ENCODE assay signal across 6 cellular contexts in the genomic region with DNA sequence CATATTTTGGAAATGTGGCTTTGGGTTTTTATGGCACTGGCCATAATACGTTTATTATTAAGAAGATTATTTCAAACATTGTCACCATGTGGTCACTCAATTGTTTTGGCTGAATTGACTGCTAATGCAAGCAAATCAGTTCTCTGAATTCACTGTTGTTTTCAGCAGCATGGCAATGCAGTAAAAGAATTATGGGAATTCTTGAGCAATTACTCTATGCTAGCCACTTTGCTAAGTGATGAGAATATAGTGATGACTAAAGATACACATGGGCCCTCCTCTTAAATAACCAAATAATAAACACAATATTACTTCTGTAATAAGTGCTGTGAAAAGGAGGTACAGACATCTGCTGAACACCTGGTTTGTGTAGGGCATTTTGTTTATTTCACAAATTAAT.
"Had no signal": no experiment of that assay in that cellular context is flagged by ENCODE, and none has a peak within 500 bp of the region (broad histone marks: within the 10 kb centered on the region; RNA-seq: fewer than 3 reads in every experiment).

No MANE protein-coding gene starts in this region.

- ATAC-seq: HepG2, K562 had no signal

- H3K4me3 ChIP-seq: K562 had no signal

- H3K27ac ChIP-seq: HL-60 had no signal

- DNase-seq: IMR-90, KBM-7, KG1 had no signal
